14 cellular contexts compared by ENCODE assay signal in the genomic region with DNA sequence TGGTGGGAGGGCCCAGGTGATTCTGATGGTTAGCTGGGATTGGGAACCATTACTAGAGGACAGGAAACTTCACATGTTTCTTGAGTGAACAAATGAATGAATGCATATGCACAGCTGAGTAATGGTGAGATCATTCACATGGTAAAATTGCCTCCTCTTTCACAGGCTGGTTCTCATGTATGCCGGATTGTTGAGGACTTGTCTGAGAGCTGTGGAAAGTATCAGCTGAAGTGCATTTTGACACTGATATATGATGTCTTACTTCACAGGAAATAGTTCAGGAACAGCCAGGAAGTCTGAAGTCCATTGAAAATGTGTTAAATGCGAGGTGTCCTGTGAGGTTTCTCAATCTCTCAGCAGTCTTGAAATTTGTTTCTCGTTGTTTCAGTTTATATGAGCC.
A peak's percentile ranks its signal among the peaks of the same experiment; 100 is the strongest.
DNase-seq lines count a peak whose midpoint lies in the region; TF ChIP-seq lines count a peak whose summit lies in the region.
"Had no signal": no experiment of that assay in that cellular context is flagged by ENCODE, and none has a peak within 500 bp of the region (broad histone marks: within the 10 kb centered on the region; RNA-seq: fewer than 3 reads in every experiment).

No MANE protein-coding gene starts in this region.

- peak; percentile 25 for DNase-seq in HS-5 (ENCODE audit: low read depth)
- DNase-seq in NOMO-1 treated with dmso at 0.1 percent for 144 hours (lab: John Stamatoyannopoulos, UW; ENCODE audit: unreplicated experiment), result peak; percentile 63
- peak; percentile 39 for DNase-seq in epithelial cell of prostate (ENCODE audit: low read depth, low spot score)
- DNase-seq in nephron progenitor cell, result no peak
- DNase-seq in NCI-H187 (lab: John Stamatoyannopoulos, UW), result no peak
- DNase-seq in H7, result no peak
- no peak for DNase-seq in tibial artery
- DNase-seq: activated CD8-positive, alpha-beta memory T cell treated with anti-CD3 and anti-CD28 coated beads, Interleukin-2, amount 50 U/mL, for 4 hours; CD4-positive, alpha-beta T cell; heart left ventricle; NCI-H2029; substantia nigra; WERI-Rb-1 had no signal

- no peaks in the 10 kb centered on the region for H3K27me3 Mint-ChIP-seq in nephron progenitor cell (ENCODE audit: low read depth, poor library complexity)
- H3K27me3 Mint-ChIP-seq: CD4-positive, alpha-beta T cell had no signal

- H3K27me3 ChIP-seq in H7 (ENCODE audit: control insufficient read depth, insufficient read depth, low read length) (no peaks in the 10 kb centered on the region), tibial artery (no peaks in the 10 kb centered on the region)
- H3K27me3 ChIP-seq: heart left ventricle had no signal

- H3K4me1 Mint-ChIP-seq in nephron progenitor cell, result peaks cover 72% of the 10 kb centered on the region

- peak overlapping the region; percentile 83 for H3K27ac Mint-ChIP-seq in nephron progenitor cell
- H3K27ac Mint-ChIP-seq: CD4-positive, alpha-beta T cell had no signal

- H3K4me3 Mint-ChIP-seq in nephron progenitor cell, result no peak overlapping the region
- H3K4me3 Mint-ChIP-seq: CD4-positive, alpha-beta T cell; neural crest cell had no signal

- no peak overlapping the region for H3K4me3 ChIP-seq in H7 (ENCODE audit: insufficient read depth, low read depth, low read length)
- H3K4me3 ChIP-seq in tibial artery, result no peak overlapping the region
- H3K4me3 ChIP-seq: heart left ventricle had no signal

- H3K9me3 ChIP-seq in tibial artery, result no peaks in the 10 kb centered on the region
- H3K9me3 ChIP-seq: heart left ventricle had no signal

- no peaks in the 10 kb centered on the region for H3K4me1 ChIP-seq in tibial artery
- H3K4me1 ChIP-seq: heart left ventricle had no signal

- no peaks in the 10 kb centered on the region for H3K36me3 Mint-ChIP-seq in nephron progenitor cell (ENCODE audit: low read depth)

- no peaks in the 10 kb centered on the region for H3K36me3 ChIP-seq in H7 (replicated peaks; ENCODE audit: control insufficient read depth, insufficient read depth, low read length)
- H3K36me3 ChIP-seq in tibial artery, result no peaks in the 10 kb centered on the region
- H3K36me3 ChIP-seq: heart left ventricle, WERI-Rb-1 had no signal

- peak overlapping the region; percentile 73 for H3K27ac ChIP-seq in epithelial cell of prostate
- H3K27ac ChIP-seq in tibial artery, result no peak overlapping the region
- H3K27ac ChIP-seq: heart left ventricle, WERI-Rb-1 had no signal

- no peaks in the 10 kb centered on the region for H3K9me3 Mint-ChIP-seq in nephron progenitor cell
- H3K9me3 Mint-ChIP-seq: CD4-positive, alpha-beta T cell; neural crest cell had no signal

- intact Hi-C loops in tibial artery (cut with DNase I; ENCODE audit: low total_unique reads), result no loop called here

- TF ChIP-seq CTCF in nephron progenitor cell (IDR thresholded peaks at IDR 0.05), result no peak
- no peak for TF ChIP-seq CTCF in tibial artery (IDR thresholded peaks at IDR 0.05)

Comparison
In these comparisons a context has a peak if more than half of its experiments do, and no peak if none do; other contexts are left out.
1. DNase-seq: peak in HS-5 (single experiment), NOMO-1 treated with dmso at 0.1 percent for 144 hours (single experiment) and epithelial cell of prostate (single experiment); none in nephron progenitor cell (single experiment), NCI-H187 (0 of 2), H7 (single experiment) and tibial artery (0 of 2).